ENCODE assay signal across 15 cellular contexts in genomic region chr14:51581017-51581881, GRCh38.
DNase-seq lines count a peak whose midpoint lies in the region; ATAC-seq and TF ChIP-seq lines count a peak whose summit lies in the region.
"Had no signal": no experiment of that assay in that cellular context is flagged by ENCODE, and none has a peak within 500 bp of the region (broad histone marks: within the 10 kb centered on the region; RNA-seq: fewer than 3 reads in every experiment).

No MANE protein-coding gene starts in this region.

- TF ChIP-seq CTCF in HFFc6 (IDR thresholded peaks at IDR 0.05), result no peak
- TF ChIP-seq CTCF in foreskin keratinocyte (conservative IDR thresholded peaks at IDR 0.05), result no peak
- no peak for TF ChIP-seq CTCF in heart left ventricle (IDR thresholded peaks at IDR 0.05)

- peaks cover 5% of the 10 kb centered on the region; the same call in 1 of the 2 replicates for H3K36me3 Mint-ChIP-seq in HFFc6 (ENCODE audit: low read depth)
- H3K36me3 Mint-ChIP-seq: activated CD8-positive, alpha-beta memory T cell treated with anti-CD3 and anti-CD28 coated beads, Interleukin-2, amount 10 ng/mL, durations not matched to agents 7 days and 5 days; activated naive CD8-positive, alpha-beta T cell treated with anti-CD3 and anti-CD28 coated beads, Interleukin-2, amount 10 ng/mL, durations not matched to agents 7 days and 5 days had no signal

- H3K9me3 Mint-ChIP-seq in HFFc6, result no peaks in the 10 kb centered on the region
- H3K9me3 Mint-ChIP-seq: activated naive CD8-positive, alpha-beta T cell treated with anti-CD3 and anti-CD28 coated beads, Interleukin-2, amount 10 ng/mL, durations not matched to agents 7 days and 5 days had no signal

- H3K4me1 Mint-ChIP-seq in HFFc6 (ENCODE audit: low read depth), result peaks cover 85% of the 10 kb centered on the region
- H3K4me1 Mint-ChIP-seq: activated CD8-positive, alpha-beta memory T cell treated with anti-CD3 and anti-CD28 coated beads, Interleukin-2, amount 10 ng/mL, durations not matched to agents 7 days and 5 days; activated naive CD8-positive, alpha-beta T cell treated with anti-CD3 and anti-CD28 coated beads, Interleukin-2, amount 10 ng/mL, durations not matched to agents 7 days and 5 days had no signal

- H3K27ac ChIP-seq in foreskin keratinocyte (peak overlapping the region; percentile 2), heart left ventricle (no peak overlapping the region)
- H3K27ac ChIP-seq: neutrophil had no signal

- peaks cover 35% of the 10 kb centered on the region for H3K4me1 ChIP-seq in foreskin keratinocyte
- no peaks in the 10 kb centered on the region for H3K4me1 ChIP-seq in heart left ventricle

- 88 to 91% (median 90%) methylated on average over 4 of the region's 4 CpGs for WGBS in heart left ventricle, 4 donors

- peak overlapping the region; percentile 48 for H3K4me3 Mint-ChIP-seq in HFFc6
- H3K4me3 Mint-ChIP-seq: activated CD8-positive, alpha-beta memory T cell treated with anti-CD3 and anti-CD28 coated beads, Interleukin-2, amount 10 ng/mL, durations not matched to agents 7 days and 5 days; activated naive CD8-positive, alpha-beta T cell treated with anti-CD3 and anti-CD28 coated beads, Interleukin-2, amount 10 ng/mL, durations not matched to agents 7 days and 5 days had no signal

- H3K27me3 Mint-ChIP-seq in HFFc6 (ENCODE audit: insufficient read depth), result no peaks in the 10 kb centered on the region

- no peaks in the 10 kb centered on the region for H3K9me3 ChIP-seq in heart left ventricle
- H3K9me3 ChIP-seq: neutrophil had no signal

- TF ChIP-seq POLR2A in heart left ventricle (IDR thresholded peaks at IDR 0.05), result no peak

- intact Hi-C loops in heart left ventricle (cut with DNase I), result no loop called here

- DNase-seq in A172 (ENCODE audit: low spot score) (peak; percentile 78), HFFc6 (peak; percentile 87), amniotic stem cell (lab: John Stamatoyannopoulos, UW) (peak; percentile 31), foreskin keratinocyte (peak; percentile 53 to 74), ureter (ENCODE audit: low spot score) (no peak), heart left ventricle (no peak)
- DNase-seq: activated CD8-positive, alpha-beta memory T cell treated with anti-CD3 and anti-CD28 coated beads, Interleukin-2, amount 10 ng/mL, durations not matched to agents 7 days and 5 days; activated naive CD8-positive, alpha-beta T cell treated with anti-CD3 and anti-CD28 coated beads, Interleukin-2, amount 10 ng/mL, durations not matched to agents 7 days and 5 days; GOT3; NCI-H1417 treated with DMSO at 0.1 percent for 48 hours; NCI-H510A had no signal

- H3K27ac Mint-ChIP-seq in HFFc6, result peak overlapping the region; percentile 71
- H3K27ac Mint-ChIP-seq: activated CD8-positive, alpha-beta memory T cell treated with anti-CD3 and anti-CD28 coated beads, Interleukin-2, amount 10 ng/mL, durations not matched to agents 7 days and 5 days; activated naive CD8-positive, alpha-beta T cell treated with anti-CD3 and anti-CD28 coated beads, Interleukin-2, amount 10 ng/mL, durations not matched to agents 7 days and 5 days had no signal

- H3K27me3 ChIP-seq in foreskin keratinocyte (no peaks in the 10 kb centered on the region), heart left ventricle (no peaks in the 10 kb centered on the region)

- no peak overlapping the region for H3K4me3 ChIP-seq in heart left ventricle

- H3K36me3 ChIP-seq in heart left ventricle, result no peaks in the 10 kb centered on the region
- H3K36me3 ChIP-seq: neutrophil had no signal

- ATAC-seq in foreskin keratinocyte (peak; percentile 71), GM18519 (IDR thresholded peaks at IDR 0.05; ENCODE audit: low FRiP score, unreplicated experiment) (no peak), heart left ventricle (no peak), GM21447 (IDR thresholded peaks at IDR 0.05; ENCODE audit: unreplicated experiment) (no peak)
- ATAC-seq: activated CD8-positive, alpha-beta memory T cell treated with anti-CD3 and anti-CD28 coated beads, Interleukin-2, amount 10 ng/mL, durations not matched to agents 7 days and 5 days; HepG2 had no signal

Comparison
In these comparisons a context has a peak if more than half of its experiments do, and no peak if none do; other contexts are left out.
1. DNase-seq: peak in A172 (single experiment), HFFc6 (single experiment), amniotic stem cell (single experiment) and foreskin keratinocyte (2 of 2); none in ureter (single experiment) and heart left ventricle (0 of 5).